In the genomic region with DNA sequence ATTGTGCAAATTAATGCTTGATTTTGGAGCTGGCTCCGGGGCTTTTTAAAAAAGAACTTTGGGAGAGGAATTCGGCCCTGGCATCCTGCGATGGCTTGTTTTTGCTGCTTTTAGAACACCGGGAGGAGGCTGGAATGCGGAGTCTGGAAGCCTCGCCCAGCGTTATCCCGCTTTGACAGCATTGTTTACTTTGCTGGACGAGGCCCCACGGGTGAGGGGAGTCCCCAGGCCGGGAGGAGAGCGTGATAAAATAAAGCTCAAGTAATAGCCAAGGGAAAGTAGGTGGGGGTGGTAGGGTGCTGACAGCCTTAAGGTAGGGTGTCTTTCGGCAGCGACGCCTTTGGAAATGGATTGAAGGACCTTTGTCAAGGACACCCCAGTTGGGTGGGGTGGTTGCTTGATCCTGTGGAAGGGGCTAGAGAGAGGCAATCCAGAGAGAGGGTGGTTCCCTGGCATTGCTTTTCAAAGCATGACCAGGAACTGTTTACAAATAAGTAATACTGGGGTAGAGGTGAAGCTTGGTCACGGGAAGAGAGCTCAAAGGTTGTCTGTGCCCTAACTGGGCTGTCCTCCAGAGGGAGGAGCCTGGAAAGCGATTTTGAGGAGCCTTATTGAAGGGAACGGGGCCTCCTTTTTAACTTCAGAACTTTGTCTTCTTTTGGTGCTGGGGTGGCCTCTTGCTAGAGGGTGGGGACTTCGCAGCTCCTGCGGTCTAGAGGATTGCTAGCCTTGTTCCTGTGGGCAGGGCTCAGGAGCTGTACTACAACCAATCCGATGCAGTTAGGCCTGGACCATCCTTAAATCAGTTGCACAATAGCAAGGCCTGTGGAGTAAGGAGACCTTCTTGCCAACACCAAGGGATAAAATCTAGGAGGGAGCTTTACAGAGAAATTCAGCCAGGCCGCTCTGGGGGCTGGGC, we compare ENCODE assay signal across 1 cellular context.
TF ChIP-seq lines count a peak whose summit lies in the region.

No MANE protein-coding gene starts in this region.

TF ChIP-seq in HEK293, 187 proteins besides CTCF, POLR2A, EP300 and RAD21 (continued from another document):
- TF ChIP-seq, protein P1, sequence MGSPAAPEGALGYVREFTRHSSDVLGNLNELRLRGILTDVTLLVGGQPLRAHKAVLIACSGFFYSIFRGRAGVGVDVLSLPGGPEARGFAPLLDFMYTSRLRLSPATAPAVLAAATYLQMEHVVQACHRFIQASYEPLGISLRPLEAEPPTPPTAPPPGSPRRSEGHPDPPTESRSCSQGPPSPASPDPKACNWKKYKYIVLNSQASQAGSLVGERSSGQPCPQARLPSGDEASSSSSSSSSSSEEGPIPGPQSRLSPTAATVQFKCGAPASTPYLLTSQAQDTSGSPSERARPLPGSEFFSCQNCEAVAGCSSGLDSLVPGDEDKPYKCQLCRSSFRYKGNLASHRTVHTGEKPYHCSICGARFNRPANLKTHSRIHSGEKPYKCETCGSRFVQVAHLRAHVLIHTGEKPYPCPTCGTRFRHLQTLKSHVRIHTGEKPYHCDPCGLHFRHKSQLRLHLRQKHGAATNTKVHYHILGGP (tag by site-specific recombination; IDR thresholded peaks at IDR 0.05) = no peak
- peak; percentile 81 for TF ChIP-seq ZNF223 (tag by site-specific recombination; IDR thresholded peaks at IDR 0.05)
- no peak for TF ChIP-seq ZNF837 (tag by site-specific recombination; IDR thresholded peaks at IDR 0.05)
- TF ChIP-seq HOXD13 (CRISPR knock-in tag; IDR thresholded peaks at IDR 0.05; ENCODE audit: borderline replicate concordance) = no peak
- TF ChIP-seq SP3 (tag by site-specific recombination; IDR thresholded peaks at IDR 0.05) = peak; percentile 52; the same call in 1 of the 2 replicates
- TF ChIP-seq ZBTB20 (tag by site-specific recombination; IDR thresholded peaks at IDR 0.05) = peak; percentile 30; the same call in 1 of the 2 replicates
- TF ChIP-seq ZXDB (tag by site-specific recombination; IDR thresholded peaks at IDR 0.05) = peak; percentile 45; the same call in 1 of the 2 replicates
- TF ChIP-seq SP2 (tag by site-specific recombination; IDR thresholded peaks at IDR 0.05) = peak; percentile 66
- peak; percentile 42; the same call in 1 of the 2 replicates for TF ChIP-seq GLIS1 (tag by site-specific recombination; IDR thresholded peaks at IDR 0.05)
- no peak for TF ChIP-seq ZNF433 (tag by site-specific recombination; IDR thresholded peaks at IDR 0.05; ENCODE audit: low read depth)
- TF ChIP-seq ZNF341 (tag by site-specific recombination; IDR thresholded peaks at IDR 0.05; ENCODE audit: low read depth) = peak; percentile 71
- TF ChIP-seq RBAK (tag by site-specific recombination; IDR thresholded peaks at IDR 0.05) = no peak
- no peak for TF ChIP-seq ZNF214 (tag by site-specific recombination; IDR thresholded peaks at IDR 0.05; ENCODE audit: borderline replicate concordance)
- TF ChIP-seq KLF10 (tag by site-specific recombination; IDR thresholded peaks at IDR 0.05) = 0 out of 2 replicates have a peak, but pooled peaks have one; percentile 62
- peak; percentile 6; the same call in 1 of the 2 replicates for TF ChIP-seq WT1 (tag by site-specific recombination; IDR thresholded peaks at IDR 0.05)
- TF ChIP-seq ZNF292 (tag by site-specific recombination; IDR thresholded peaks at IDR 0.05; ENCODE audit: borderline replicate concordance, low read depth) = no peak
- TF ChIP-seq, protein P2, sequence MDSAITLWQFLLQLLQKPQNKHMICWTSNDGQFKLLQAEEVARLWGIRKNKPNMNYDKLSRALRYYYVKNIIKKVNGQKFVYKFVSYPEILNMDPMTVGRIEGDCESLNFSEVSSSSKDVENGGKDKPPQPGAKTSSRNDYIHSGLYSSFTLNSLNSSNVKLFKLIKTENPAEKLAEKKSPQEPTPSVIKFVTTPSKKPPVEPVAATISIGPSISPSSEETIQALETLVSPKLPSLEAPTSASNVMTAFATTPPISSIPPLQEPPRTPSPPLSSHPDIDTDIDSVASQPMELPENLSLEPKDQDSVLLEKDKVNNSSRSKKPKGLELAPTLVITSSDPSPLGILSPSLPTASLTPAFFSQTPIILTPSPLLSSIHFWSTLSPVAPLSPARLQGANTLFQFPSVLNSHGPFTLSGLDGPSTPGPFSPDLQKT (IDR thresholded peaks at IDR 0.05; ENCODE audit: borderline replicate concordance, low read depth, low read length) = no peak
- TF ChIP-seq, protein P3, sequence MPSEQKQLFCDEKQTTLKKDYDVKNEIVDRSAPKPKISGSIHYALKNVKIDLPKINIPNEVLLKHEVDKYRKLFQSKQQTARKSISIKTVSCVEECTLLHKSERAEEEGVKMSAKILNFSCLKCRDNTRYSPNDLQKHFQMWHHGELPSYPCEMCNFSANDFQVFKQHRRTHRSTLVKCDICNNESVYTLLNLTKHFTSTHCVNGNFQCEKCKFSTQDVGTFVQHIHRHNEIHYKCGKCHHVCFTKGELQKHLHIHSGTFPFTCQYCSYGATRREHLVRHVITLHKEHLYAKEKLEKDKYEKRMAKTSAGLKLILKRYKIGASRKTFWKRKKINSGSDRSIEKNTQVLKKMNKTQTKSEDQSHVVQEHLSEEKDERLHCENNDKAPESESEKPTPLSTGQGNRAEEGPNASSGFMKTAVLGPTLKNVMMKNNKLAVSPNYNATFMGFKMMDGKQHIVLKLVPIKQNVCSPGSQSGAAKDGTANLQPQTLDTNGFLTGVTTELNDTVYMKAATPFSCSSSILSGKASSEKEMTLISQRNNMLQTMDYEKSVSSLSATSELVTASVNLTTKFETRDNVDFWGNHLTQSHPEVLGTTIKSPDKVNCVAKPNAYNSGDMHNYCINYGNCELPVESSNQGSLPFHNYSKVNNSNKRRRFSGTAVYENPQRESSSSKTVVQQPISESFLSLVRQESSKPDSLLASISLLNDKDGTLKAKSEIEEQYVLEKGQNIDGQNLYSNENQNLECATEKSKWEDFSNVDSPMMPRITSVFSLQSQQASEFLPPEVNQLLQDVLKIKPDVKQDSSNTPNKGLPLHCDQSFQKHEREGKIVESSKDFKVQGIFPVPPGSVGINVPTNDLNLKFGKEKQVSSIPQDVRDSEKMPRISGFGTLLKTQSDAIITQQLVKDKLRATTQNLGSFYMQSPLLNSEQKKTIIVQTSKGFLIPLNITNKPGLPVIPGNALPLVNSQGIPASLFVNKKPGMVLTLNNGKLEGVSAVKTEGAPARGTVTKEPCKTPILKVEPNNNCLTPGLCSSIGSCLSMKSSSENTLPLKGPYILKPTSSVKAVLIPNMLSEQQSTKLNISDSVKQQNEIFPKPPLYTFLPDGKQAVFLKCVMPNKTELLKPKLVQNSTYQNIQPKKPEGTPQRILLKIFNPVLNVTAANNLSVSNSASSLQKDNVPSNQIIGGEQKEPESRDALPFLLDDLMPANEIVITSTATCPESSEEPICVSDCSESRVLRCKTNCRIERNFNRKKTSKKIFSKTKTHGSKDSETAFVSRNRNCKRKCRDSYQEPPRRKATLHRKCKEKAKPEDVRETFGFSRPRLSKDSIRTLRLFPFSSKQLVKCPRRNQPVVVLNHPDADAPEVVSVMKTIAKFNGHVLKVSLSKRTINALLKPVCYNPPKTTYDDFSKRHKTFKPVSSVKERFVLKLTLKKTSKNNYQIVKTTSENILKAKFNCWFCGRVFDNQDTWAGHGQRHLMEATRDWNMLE (tag by site-specific recombination; conservative IDR thresholded peaks at IDR 0.05; ENCODE audit: low read depth) = no peak
- TF ChIP-seq, protein P4, sequence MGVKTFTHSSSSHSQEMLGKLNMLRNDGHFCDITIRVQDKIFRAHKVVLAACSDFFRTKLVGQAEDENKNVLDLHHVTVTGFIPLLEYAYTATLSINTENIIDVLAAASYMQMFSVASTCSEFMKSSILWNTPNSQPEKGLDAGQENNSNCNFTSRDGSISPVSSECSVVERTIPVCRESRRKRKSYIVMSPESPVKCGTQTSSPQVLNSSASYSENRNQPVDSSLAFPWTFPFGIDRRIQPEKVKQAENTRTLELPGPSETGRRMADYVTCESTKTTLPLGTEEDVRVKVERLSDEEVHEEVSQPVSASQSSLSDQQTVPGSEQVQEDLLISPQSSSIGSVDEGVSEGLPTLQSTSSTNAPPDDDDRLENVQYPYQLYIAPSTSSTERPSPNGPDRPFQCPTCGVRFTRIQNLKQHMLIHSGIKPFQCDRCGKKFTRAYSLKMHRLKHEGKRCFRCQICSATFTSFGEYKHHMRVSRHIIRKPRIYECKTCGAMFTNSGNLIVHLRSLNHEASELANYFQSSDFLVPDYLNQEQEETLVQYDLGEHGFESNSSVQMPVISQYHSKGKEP (tag by site-specific recombination; IDR thresholded peaks at IDR 0.05) = no peak
- no peak for TF ChIP-seq ZFP3 (tag by site-specific recombination; IDR thresholded peaks at IDR 0.05; ENCODE audit: low read depth)
- no peak for TF ChIP-seq ZNF677 (tag by site-specific recombination; IDR thresholded peaks at IDR 0.05)
- no peak for TF ChIP-seq ZNF37A (tag by site-specific recombination; IDR thresholded peaks at IDR 0.05)
